ENCODE assay signal across 25 cellular contexts in genomic region chr19:2118438-2118837, GRCh38.
"Had no signal": no experiment of that assay in that cellular context is flagged by ENCODE, and none has a peak within 500 bp of the region (broad histone marks: within the 10 kb centered on the region; RNA-seq: fewer than 3 reads in every experiment).

No MANE protein-coding gene starts in this region.

- H3K4me1 ChIP-seq: colonic mucosa, esophagus muscularis mucosa, foreskin keratinocyte, gastroesophageal sphincter, pancreas, testis, transverse colon, upper lobe of right lung, uterus had no signal

- H3K36me3 Mint-ChIP-seq: natural killer cell had no signal

- H2AFZ ChIP-seq: hepatocyte had no signal

- H3K36me3 ChIP-seq: uterus had no signal

- H3K27me3 ChIP-seq: colonic mucosa, esophagus muscularis mucosa, foreskin keratinocyte, gastroesophageal sphincter, heart left ventricle, hepatocyte, neutrophil, pancreas, testis, transverse colon, upper lobe of right lung, uterus had no signal

- H3K9me3 ChIP-seq: colonic mucosa, esophagus muscularis mucosa, gastroesophageal sphincter, heart left ventricle, neutrophil, pancreas, testis, transverse colon, upper lobe of right lung, uterus had no signal

- H3K27ac ChIP-seq: colonic mucosa, esophagus muscularis mucosa, foreskin keratinocyte, gastroesophageal sphincter, heart left ventricle, hepatocyte, neutrophil, testis, transverse colon, upper lobe of right lung, uterus had no signal

- H3K9me3 Mint-ChIP-seq: dendritic cell treated with granulocyte-macrophage colony-stimulating factor and Interleukin-4, amounts not matched to agents 40 ng/mL and 50 ng/mL, for 4 days; endodermal cell; memory B cell; natural killer cell had no signal

- H3K27me3 Mint-ChIP-seq: dendritic cell treated with granulocyte-macrophage colony-stimulating factor and Interleukin-4, amounts not matched to agents 40 ng/mL and 50 ng/mL, for 4 days; memory B cell had no signal

- ATAC-seq: foreskin keratinocyte, gastroesophageal sphincter, heart left ventricle, left lobe of liver, natural killer cell, sciatic nerve, upper lobe of right lung had no signal

- H3K27ac Mint-ChIP-seq: dendritic cell treated with granulocyte-macrophage colony-stimulating factor and Interleukin-4, amounts not matched to agents 40 ng/mL and 50 ng/mL, for 4 days; endodermal cell; memory B cell; natural killer cell had no signal

- H3K4me3 ChIP-seq: colonic mucosa, esophagus muscularis mucosa, gastroesophageal sphincter, heart left ventricle, hepatocyte, lung, pancreas, testis, transverse colon, upper lobe of right lung, uterus had no signal

- DNase-seq: colonic mucosa; effector CD8-positive, alpha-beta T cell; endodermal cell; foreskin keratinocyte; heart left ventricle; kidney; natural killer cell; stimulated activated CD4-positive, alpha-beta T cell treated with anti-CD3 and anti-CD28 coated beads, Interleukin-4, amount 100 ng/mL, for 4 hours; stimulated activated naive CD4-positive, alpha-beta T cell; substantia nigra; testis; transverse colon; upper lobe of right lung; uterus had no signal

- H3K4me3 Mint-ChIP-seq: dendritic cell treated with granulocyte-macrophage colony-stimulating factor and Interleukin-4, amounts not matched to agents 40 ng/mL and 50 ng/mL, for 4 days; endodermal cell; memory B cell; natural killer cell had no signal

- H3K4me2 ChIP-seq: hepatocyte had no signal

- FAIRE-seq: endothelial cell of umbilical vein, kidney, pancreas had no signal

- H3K4me1 Mint-ChIP-seq: endodermal cell had no signal
